In genomic region chr7:143008007-143008901, GRCh38 we compare ENCODE assay signal across 9 cellular contexts. TPM values are rescaled to one million over a fixed set of nuclear protein-coding genes. Genes with fewer than 3 reads are reported as not detected.
DNase-seq lines count a peak whose midpoint lies in the region; ATAC-seq and TF ChIP-seq lines count a peak whose summit lies in the region.
"Had no signal": no experiment of that assay in that cellular context is flagged by ENCODE, and none has a peak within 500 bp of the region (broad histone marks: within the 10 kb centered on the region; RNA-seq: fewer than 3 reads in every experiment).

No MANE protein-coding gene starts in this region.

- H3K27ac Mint-ChIP-seq in CD14-positive monocyte (peak overlapping the region in 1 of 7 donors; percentile 34), memory B cell (no peak overlapping the region)
- H3K27ac Mint-ChIP-seq in activated CD8-positive, alpha-beta T cell treated with anti-CD3 and anti-CD28 coated beads for 36 hours = no peak overlapping the region
- H3K27ac Mint-ChIP-seq: T-helper 1 cell treated with Interleukin-12 subunit alpha and Interleukin-12 subunit beta and Interleukin-4 antibody, amounts not matched to agents 30 μg/mL and 1 μg/mL, for 36 hours had no signal

- CTCF ChIA-PET in activated CD8-positive, alpha-beta T cell treated with anti-CD3 and anti-CD28 coated beads for 36 hours (lab: Charles Lee) = interaction anchor here (0.6 to 15.9 kb wide), 12 partner anchors 9 to 232 kb away, joined by 3 to 380 read pairs (median 4); partner anchors contain the start of gene TAS2R40

- DNase-seq in CD14-positive monocyte (ENCODE audit: low spot score) = peak; percentile 60
- peak; percentile 66 for DNase-seq in NCI-H748 (lab: John Stamatoyannopoulos, UW; ENCODE audit: unreplicated experiment)
- peak; percentile 89 for DNase-seq in activated CD8-positive, alpha-beta T cell treated with anti-CD3 and anti-CD28 coated beads for 36 hours
- peak; percentile 64 for DNase-seq in effector CD8-positive, alpha-beta T cell (lab: John Stamatoyannopoulos, UW)
- peak; percentile 87 to 92 for DNase-seq in memory B cell (ENCODE audit: low spot score in 2 of 2)
- DNase-seq in stimulated activated CD8-positive, alpha-beta memory T cell treated with anti-CD3 and anti-CD28 coated beads, Interleukin-2, amount 100 ng/mL, for 48 hours (ENCODE audit: low read depth in 2 of 2) = peak; percentile 61 to 74

- intact Hi-C loops in CD14-positive monocyte (cut with micrococcal nuclease) = loop anchor here (2.0 to 10.0 kb wide), 5 partner anchors 123 to 294 kb away; partner anchors contain the start of genes EPHB6 (in 1 of the 2) and TRPV6 (in 1 of the 2)
- intact Hi-C loops in activated CD8-positive, alpha-beta T cell treated with anti-CD3 and anti-CD28 coated beads for 36 hours (cut with micrococcal nuclease) = loop anchor here (1.0 kb wide), 1 partner anchor 207 kb away; no protein-coding TSS in a partner anchor

- POLR2A ChIA-PET in activated CD8-positive, alpha-beta T cell treated with anti-CD3 and anti-CD28 coated beads for 36 hours (lab: Charles Lee) = interaction anchor here (0.7 kb wide), 2 partner anchors 15 to 357 kb away, joined by 3 read pairs; no protein-coding TSS in a partner anchor

- H3K27me3 Mint-ChIP-seq in CD14-positive monocyte (ENCODE audit: low read depth in 3 of 3) (peaks cover 3 to 7% (median 5%) of the 10 kb centered on the region in 3 donors), memory B cell (peaks cover 1% of the 10 kb centered on the region)
- H3K27me3 Mint-ChIP-seq in activated CD8-positive, alpha-beta T cell treated with anti-CD3 and anti-CD28 coated beads for 36 hours = peaks cover 5% of the 10 kb centered on the region

- peak; percentile 93 for TF ChIP-seq CTCF in CD14-positive monocyte (IDR thresholded peaks at IDR 0.05)
- TF ChIP-seq CTCF in activated CD8-positive, alpha-beta T cell treated with anti-CD3 and anti-CD28 coated beads for 36 hours (IDR thresholded peaks at IDR 0.05) = peak; percentile 92

- H3K9me3 Mint-ChIP-seq in CD14-positive monocyte (peaks cover 0 to 4% (median 0%) of the 10 kb centered on the region in 7 donors), memory B cell (peaks cover 2% of the 10 kb centered on the region)
- no peaks in the 10 kb centered on the region for H3K9me3 Mint-ChIP-seq in activated CD8-positive, alpha-beta T cell treated with anti-CD3 and anti-CD28 coated beads for 36 hours
- H3K9me3 Mint-ChIP-seq: T-helper 1 cell treated with Interleukin-12 subunit alpha and Interleukin-12 subunit beta and Interleukin-4 antibody, amounts not matched to agents 30 μg/mL and 1 μg/mL, for 36 hours had no signal

- peaks cover 9% of the 10 kb centered on the region for H3K4me1 Mint-ChIP-seq in CD14-positive monocyte
- H3K4me1 Mint-ChIP-seq in activated CD8-positive, alpha-beta T cell treated with anti-CD3 and anti-CD28 coated beads for 36 hours (ENCODE audit: low read depth) = peaks cover 5% of the 10 kb centered on the region
- H3K4me1 Mint-ChIP-seq in memory B cell = peaks cover 29% of the 10 kb centered on the region

- no peak overlapping the region for H3K4me3 Mint-ChIP-seq in CD14-positive monocyte
- no peak overlapping the region for H3K4me3 Mint-ChIP-seq in activated CD8-positive, alpha-beta T cell treated with anti-CD3 and anti-CD28 coated beads for 36 hours
- H3K4me3 Mint-ChIP-seq in memory B cell = no peak overlapping the region
- H3K4me3 Mint-ChIP-seq: T-helper 1 cell treated with Interleukin-12 subunit alpha and Interleukin-12 subunit beta and Interleukin-4 antibody, amounts not matched to agents 30 μg/mL and 1 μg/mL, for 36 hours had no signal

- ATAC-seq in GM19035 (IDR thresholded peaks at IDR 0.05; ENCODE audit: unreplicated experiment) (peak; percentile 93), HG03139 (IDR thresholded peaks at IDR 0.05; ENCODE audit: unreplicated experiment) (peak; percentile 92), memory B cell (ENCODE audit: low read depth) (peak; percentile 86)
- peak; percentile 98 for ATAC-seq in activated CD8-positive, alpha-beta T cell treated with anti-CD3 and anti-CD28 coated beads for 36 hours

- H3K36me3 Mint-ChIP-seq in CD14-positive monocyte = no peaks in the 10 kb centered on the region
- no peaks in the 10 kb centered on the region for H3K36me3 Mint-ChIP-seq in activated CD8-positive, alpha-beta T cell treated with anti-CD3 and anti-CD28 coated beads for 36 hours (ENCODE audit: low read depth)
- peaks cover 2% of the 10 kb centered on the region for H3K36me3 Mint-ChIP-seq in memory B cell

RNA-seq across cellular contexts. Expression of gene OR9A2, which starts 18.7 kb away (rescaled TPM):
- not detected for polyA plus RNA-seq in CD14-positive monocyte
- not detected for total RNA-seq in activated CD8-positive, alpha-beta T cell treated with anti-CD3 and anti-CD28 coated beads for 36 hours

RNA-seq across cellular contexts. Expression of gene OR6V1, which starts 43.9 kb away (rescaled TPM):
- not detected for polyA plus RNA-seq in CD14-positive monocyte
- total RNA-seq in activated CD8-positive, alpha-beta T cell treated with anti-CD3 and anti-CD28 coated beads for 36 hours = not detected

RNA-seq across cellular contexts. Expression of gene KEL, which starts 46.1 kb away (rescaled TPM):
- not detected for polyA plus RNA-seq in CD14-positive monocyte
- total RNA-seq in activated CD8-positive, alpha-beta T cell treated with anti-CD3 and anti-CD28 coated beads for 36 hours = under 1 TPM; 0.45 to 0.49 TPM

Comparison
In these comparisons a context has a peak if more than half of its experiments do, and no peak if none do; other contexts are left out.
1. Peak in every context shown above with its lines: DNase-seq and ATAC-seq.